In genomic region chr20:50789968-50790650, GRCh38 we compare ENCODE assay signal across 8 cellular contexts. TPM values are rescaled to one million over a fixed set of nuclear protein-coding genes. Genes with fewer than 3 reads are reported as not detected.
DNase-seq lines count a peak whose midpoint lies in the region; ATAC-seq and TF ChIP-seq lines count a peak whose summit lies in the region.

No MANE protein-coding gene starts in this region.

- H3K4me3 ChIP-seq in BLaER1 (no peak overlapping the region), MM.1S (ENCODE audit: low read length) (no peak overlapping the region), dorsolateral prefrontal cortex (peak overlapping the region in 17 of 59 donors; percentile 29 to 62 (median 45)), osteoblast (ENCODE audit: insufficient read depth, low read length) (no peak overlapping the region)

- H3K36me3 ChIP-seq in BLaER1 = no peaks in the 10 kb centered on the region
- H3K36me3 ChIP-seq in MM.1S (replicated peaks; ENCODE audit: insufficient read depth, low read length) = no peaks in the 10 kb centered on the region
- no peaks in the 10 kb centered on the region for H3K36me3 ChIP-seq in osteoblast (ENCODE audit: insufficient read depth, low read length)

- peak overlapping the region; percentile 81 for H3K9ac ChIP-seq in BLaER1
- H3K9ac ChIP-seq in MM.1S (ENCODE audit: low read length) = no peak overlapping the region; the same call in 1 of the 2 replicates

- peak overlapping the region; percentile 85 for H2AFZ ChIP-seq in MM.1S (ENCODE audit: low read length)
- H2AFZ ChIP-seq in osteoblast (ENCODE audit: low read length) = peak overlapping the region; percentile 89

- DNase-seq in MM.1S (no peak), dorsolateral prefrontal cortex (peak in 1 of 10 donors; percentile 22), osteoblast (ENCODE audit: insufficient read length, low spot score, missing footprints) (no peak), amniotic stem cell (lab: John Stamatoyannopoulos, UW) (no peak), HT-29 (ENCODE audit: low spot score) (no peak), COLO668 (lab: John Stamatoyannopoulos, UW; ENCODE audit: unreplicated experiment) (no peak)

- peaks cover 9% of the 10 kb centered on the region for H3F3A ChIP-seq in MM.1S (ENCODE audit: insufficient read depth, low read length)

- H3K27ac ChIP-seq in BLaER1 = peak overlapping the region; percentile 91
- no peak overlapping the region for H3K27ac ChIP-seq in MM.1S (ENCODE audit: low read length)
- H3K27ac ChIP-seq in dorsolateral prefrontal cortex = peak overlapping the region in 55 of 59 donors; percentile 17 to 96 (median 84)
- peak overlapping the region; percentile 97 for H3K27ac ChIP-seq in osteoblast (ENCODE audit: low read depth, low read length)

- no peaks in the 10 kb centered on the region for H3K9me2 ChIP-seq in MM.1S (replicated peaks; ENCODE audit: insufficient read depth, low read length)

- H3K4me2 ChIP-seq in BLaER1 (peak overlapping the region; percentile 75), MM.1S (ENCODE audit: low read depth, low read length) (peak overlapping the region; percentile 81; the same call in 1 of the 2 replicates), osteoblast (ENCODE audit: insufficient read depth, low read length) (peak overlapping the region; percentile 72)

- H3K27me3 ChIP-seq in BLaER1 (no peaks in the 10 kb centered on the region), MM.1S (replicated peaks; ENCODE audit: insufficient read depth, low read length) (no peaks in the 10 kb centered on the region), dorsolateral prefrontal cortex (no peaks in the 10 kb centered on the region), osteoblast (ENCODE audit: insufficient read depth, low read length) (no peaks in the 10 kb centered on the region)

- no peaks in the 10 kb centered on the region for H4K20me1 ChIP-seq in BLaER1
- no peaks in the 10 kb centered on the region for H4K20me1 ChIP-seq in MM.1S (ENCODE audit: insufficient read depth, low read length)
- no peaks in the 10 kb centered on the region for H4K20me1 ChIP-seq in osteoblast (ENCODE audit: insufficient read depth, low read length)

- no peak for TF ChIP-seq CTCF in MM.1S (IDR thresholded peaks at IDR 0.05; ENCODE audit: low read length)
- TF ChIP-seq CTCF in dorsolateral prefrontal cortex (IDR thresholded peaks at IDR 0.05 in 54 of 56, conservative IDR thresholded peaks at IDR 0.05 in 2 of 56; ENCODE audit: low read depth in 1 of 56, partially characterized antibody in 56 of 56) = no peak
- no peak for TF ChIP-seq CTCF in osteoblast (IDR thresholded peaks at IDR 0.05; ENCODE audit: extremely low read depth, low read depth, low read length)

- intact Hi-C loops in dorsolateral prefrontal cortex (cut with DNase I) = loop anchor here (2.0 to 5.0 kb wide), 3 partner anchors 27 to 603 kb away; partner anchors contain the start of gene PARD6B (in 1 of the 2)

- H3K9me3 ChIP-seq in BLaER1 = no peaks in the 10 kb centered on the region
- no peaks in the 10 kb centered on the region for H3K9me3 ChIP-seq in MM.1S (replicated peaks; ENCODE audit: insufficient read depth, low read length)
- H3K9me3 ChIP-seq in osteoblast (ENCODE audit: low read depth, low read length) = no peaks in the 10 kb centered on the region

- H3K79me2 ChIP-seq in MM.1S (ENCODE audit: low read length) (no peaks in the 10 kb centered on the region), osteoblast (ENCODE audit: insufficient read depth, low read length) (no peaks in the 10 kb centered on the region)

- H3K4me1 ChIP-seq in BLaER1 (peaks cover 56% of the 10 kb centered on the region), MM.1S (ENCODE audit: low read length) (peaks cover 9% of the 10 kb centered on the region), osteoblast (ENCODE audit: insufficient read depth, low read length) (peaks cover 24% of the 10 kb centered on the region)

- ATAC-seq in HG03439 (IDR thresholded peaks at IDR 0.05; ENCODE audit: unreplicated experiment) = no peak

RNA-seq across cellular contexts. Expression of gene BCAS4, which starts 4.8 kb away (rescaled TPM):
- 10 to 100 TPM in 119 of 120 experiments, 1 to 10 TPM in 1; 8.0 to 41.4 (median 29.9) TPM for total RNA-seq in dorsolateral prefrontal cortex
- total RNA-seq in osteoblast = 2.4 and 2.9 TPM in 2 replicates
- 4.4 and 14.8 TPM in 2 replicates for total RNA-seq in HT-29 (2014; rRNA removed; shearing (Covaris generic))

RNA-seq across cellular contexts. Expression of gene PARD6B, which starts 58.7 kb away (rescaled TPM):
- total RNA-seq in dorsolateral prefrontal cortex = 10 to 100 TPM in 2 of 120 experiments, 1 to 10 TPM in 118; 2.6 to 11.1 (median 5.6) TPM
- 0.72 and 0.88 TPM in 2 replicates for total RNA-seq in osteoblast
- total RNA-seq in HT-29 (2014; rRNA removed; shearing (Covaris generic)) = 23.7 and 29.9 TPM in 2 replicates
